ENCODE assay signal across 9 cellular contexts in genomic region chr12:123431951-123432886, GRCh38. TPM values are rescaled to one million over a fixed set of nuclear protein-coding genes. Genes with fewer than 3 reads are reported as not detected.
DNase-seq lines count a peak whose midpoint lies in the region; ATAC-seq, FAIRE-seq and TF ChIP-seq lines count a peak whose summit lies in the region.
"Had no signal": no experiment of that assay in that cellular context is flagged by ENCODE, and none has a peak within 500 bp of the region (broad histone marks: within the 10 kb centered on the region; RNA-seq: fewer than 3 reads in every experiment).

No MANE protein-coding gene starts in this region.

- H3K9me3 Mint-ChIP-seq in activated T-helper 17 cell treated with anti-CD3 and anti-CD28 coated beads, Interleukin-2, amount 50 U/mL, for 72 hours, result no peaks in the 10 kb centered on the region

- no peaks in the 10 kb centered on the region for H3K27me3 Mint-ChIP-seq in activated T-helper 17 cell treated with anti-CD3 and anti-CD28 coated beads, Interleukin-2, amount 50 U/mL, for 72 hours

- H3K9me3 ChIP-seq in HepG2 (ENCODE audit: low read length) (no peaks in the 10 kb centered on the region), aorta (ENCODE audit: control insufficient read depth, low read length) (no peaks in the 10 kb centered on the region)
- H3K9me3 ChIP-seq: sigmoid colon had no signal

- intact Hi-C loops in HepG2 (cut with micrococcal nuclease; ENCODE audit: unreplicated experiment) (no loop called here), aorta (cut with DNase I) (loop anchor here (5.0 kb wide), 1 partner anchor 35 kb away; no protein-coding TSS in a partner anchor)

- peak; percentile 12 for DNase-seq in stimulated activated CD4-positive, alpha-beta T cell treated with anti-CD3 and anti-CD28 coated beads, Interleukin-12 subunit alpha, Interleukin-12 subunit beta, amount 100 ng/mL, for 4 hours
- no peak for DNase-seq in stimulated activated CD4-positive, alpha-beta T cell treated with anti-CD3 and anti-CD28 coated beads, Interleukin-2, amount 100 ng/mL, for 48 hours
- DNase-seq in HepG2 (ENCODE audit: low spot score), result no peak
- no peak for DNase-seq in aorta
- no peak for DNase-seq in HuH-7 (ENCODE audit: low spot score)
- DNase-seq in frontal cortex (ENCODE audit: low spot score in 2 of 2), result no peak
- DNase-seq in midbrain (lab: John Stamatoyannopoulos, UW), result no peak
- DNase-seq: sigmoid colon had no signal

- H3K4me1 Mint-ChIP-seq in activated T-helper 17 cell treated with anti-CD3 and anti-CD28 coated beads, Interleukin-2, amount 50 U/mL, for 72 hours, result peaks cover 29% of the 10 kb centered on the region

- H3K27me3 ChIP-seq in HepG2 (ENCODE audit: control insufficient read depth in 1 of 2, insufficient read depth in 2 of 2, low read length in 2 of 2) (no peaks in the 10 kb centered on the region), aorta (ENCODE audit: control insufficient read depth in 1 of 2, insufficient read depth in 2 of 2, low read length in 1 of 2) (no peaks in the 10 kb centered on the region)
- H3K27me3 ChIP-seq: sigmoid colon had no signal

- POLR2A ChIA-PET in HepG2 (lab: Yijun Ruan, JAX), result no interaction called here

- no peaks in the 10 kb centered on the region for H4K20me1 ChIP-seq in HepG2 (ENCODE audit: insufficient read depth, low read length)

- H3K27ac Mint-ChIP-seq in activated T-helper 17 cell treated with anti-CD3 and anti-CD28 coated beads, Interleukin-2, amount 50 U/mL, for 72 hours, result peak overlapping the region; percentile 93

- FAIRE-seq in HepG2 (lab: Jason Lieb, UNC), result no peak
- FAIRE-seq in frontal cortex (lab: Jason Lieb, UNC), result no peak

- CTCF ChIA-PET in HepG2 (lab: Yijun Ruan, JAX; ENCODE audit: low intra/inter-chr PET ratio, low total read pairs), result no interaction called here

- H3K4me2 ChIP-seq in HepG2 (ENCODE audit: low read depth, low read length), result no peak overlapping the region

- no peak overlapping the region for H3K27ac ChIP-seq in HepG2 (ENCODE audit: extremely low read length, insufficient read depth, low read length)
- peak overlapping the region; percentile 32 to 61 for H3K27ac ChIP-seq in aorta (ENCODE audit: low read depth in 1 of 2, low read length in 2 of 2)

- no peak overlapping the region for H2AFZ ChIP-seq in HepG2 (ENCODE audit: low read length)

- no peak for TF ChIP-seq EP300 in HepG2 (IDR thresholded peaks at IDR 0.05; ENCODE audit: low read depth in 2 of 2, low read length in 2 of 2)
- TF ChIP-seq EP300 in HepG2 (CRISPR knock-in tag; IDR thresholded peaks at IDR 0.05; ENCODE audit: borderline replicate concordance), result no peak

- H3K36me3 ChIP-seq in HepG2 (replicated peaks in 1 of 2; ENCODE audit: control insufficient read depth in 1 of 2, insufficient read depth in 2 of 2, low read length in 2 of 2), result peaks cover 2 to 7% of the 10 kb centered on the region in 2 experiments; a peak in 2 of 5 replicates
- peaks cover 0 to 2% of the 10 kb centered on the region in 2 donors for H3K36me3 ChIP-seq in aorta (ENCODE audit: control insufficient read depth in 1 of 2, insufficient read depth in 2 of 2, low read length in 1 of 2)

- TF ChIP-seq POLR2A in HepG2 (IDR thresholded peaks at IDR 0.05; ENCODE audit: insufficient read depth in 1 of 2, low read depth in 2 of 2, low read length in 2 of 2), result no peak

- H3K4me3 ChIP-seq in HepG2 (replicated peaks in 1 of 3; ENCODE audit: insufficient read depth in 1 of 3, low read depth in 2 of 3, low read length in 3 of 3) (no peak overlapping the region), aorta (ENCODE audit: low read length in 2 of 2) (peak overlapping the region in 1 of 2 donors; percentile 33)
- H3K4me3 ChIP-seq: sigmoid colon had no signal

- WGBS in HepG2 (ENCODE audit: low lambda C conversion rate), result 93% methylated on average over 15 of the region's 15 CpGs
- 46 to 47% methylated on average over 15 of the region's 15 CpGs for WGBS in aorta, 2 donors

- H3K9ac ChIP-seq in HepG2 (ENCODE audit: insufficient read depth, low read depth, low read length), result no peak overlapping the region

- TF ChIP-seq CTCF in HepG2 (CRISPR knock-in tag; IDR thresholded peaks at IDR 0.05), result no peak

- H3K4me1 ChIP-seq in HepG2 (ENCODE audit: insufficient read depth, low read length), result peaks cover 27% of the 10 kb centered on the region
- peaks cover 0 to 4% of the 10 kb centered on the region in 2 donors for H3K4me1 ChIP-seq in aorta (ENCODE audit: control insufficient read depth in 1 of 2, insufficient read depth in 2 of 2, low read length in 2 of 2)

- peak; percentile 37 for ATAC-seq in activated T-helper 17 cell treated with anti-CD3 and anti-CD28 coated beads, Interleukin-2, amount 50 U/mL, for 72 hours (replicated peaks)
- ATAC-seq in HepG2 (no peak), aorta (ENCODE audit: low FRiP score) (no peak)

- H3K79me2 ChIP-seq in HepG2 (ENCODE audit: insufficient read depth, low read length), result peaks cover 8% of the 10 kb centered on the region

- peak overlapping the region; percentile 98 for H3K4me3 Mint-ChIP-seq in activated T-helper 17 cell treated with anti-CD3 and anti-CD28 coated beads, Interleukin-2, amount 50 U/mL, for 72 hours

- BruUV-seq in HepG2 (replicated peaks; lab: Mats Ljungman, UMichigan), result no TSS peak

- TF ChIP-seq RAD21 in HepG2 (CRISPR knock-in tag; IDR thresholded peaks at IDR 0.05), result no peak

- in situ Hi-C loops in HepG2 (cut with HindIII; ENCODE audit: extremely low pct_ligation_motif_present, low pct_unique_long_range_greater_than_20kb), result no loop called here

- H3K36me3 Mint-ChIP-seq in activated T-helper 17 cell treated with anti-CD3 and anti-CD28 coated beads, Interleukin-2, amount 50 U/mL, for 72 hours (ENCODE audit: low read depth), result peaks cover 90% of the 10 kb centered on the region

RNA-seq across cellular contexts. Expression of gene RILPL2, which starts 4.3 kb away (rescaled TPM):
- total RNA-seq in activated T-helper 17 cell treated with anti-CD3 and anti-CD28 coated beads, Interleukin-2, amount 50 U/mL, for 72 hours, result 10 to 100 TPM; 12.3 to 12.6 TPM
- total RNA-seq in HepG2 (2016; rRNA removed; fragmentation: Illumina TruSeq; extraction: Trizol) (8.1 and 9.1 TPM in 2 replicates), aorta (10 to 100 TPM; 12.6 to 13.7 TPM), frontal cortex (0.41 TPM)
- total RNA-seq in HepG2 (2016; cell fraction: cytosol; rRNA removed; fragmentation: Illumina TruSeq; extraction: Trizol; ENCODE audit: low read depth), result 2.4 and 2.8 TPM in 2 replicates
- total RNA-seq in HepG2 (2016; cell fraction: insoluble cytoplasmic fraction; rRNA removed; fragmentation: Illumina TruSeq; extraction: Trizol), result 7.8 and 8.7 TPM in 2 replicates
- 8.4 and 9.7 TPM in 2 replicates for total RNA-seq in HepG2 (2016; cell fraction: membrane; rRNA removed; fragmentation: Illumina TruSeq; extraction: Trizol)
- total RNA-seq in HepG2 (2016; cell fraction: nucleus; rRNA removed; fragmentation: Illumina TruSeq; extraction: Trizol), result 2.3 and 3.4 TPM in 2 replicates
- polyA plus RNA-seq in HepG2 (2011; rRNA removed) (2.5 and 2.7 TPM in 2 replicates), aorta (10 to 100 TPM; 19.4 to 25.3 TPM)
- polyA plus RNA-seq in HepG2 (2011; cell fraction: cytosol; rRNA removed), result 2.2 and 2.3 TPM in 2 replicates
- polyA plus RNA-seq in HepG2 (2011; cell fraction: nucleus; rRNA removed), result 0.81 and 0.84 TPM in 2 replicates
- polyA plus RNA-seq in HepG2 (2012), result 2.4 and 2.8 TPM in 2 replicates
- 3.3 and 3.6 TPM in 2 replicates for polyA plus RNA-seq in HepG2 (2016; cell fraction: cytosol; fragmentation: Illumina TruSeq; extraction: Trizol; ENCODE audit: low read depth)
- polyA plus RNA-seq in HepG2 (2016; cell fraction: insoluble cytoplasmic fraction; fragmentation: Illumina TruSeq; extraction: Trizol; ENCODE audit: low read depth), result 11.4 and 12.2 TPM in 2 replicates
- 9.2 and 9.9 TPM in 2 replicates for polyA plus RNA-seq in HepG2 (2016; cell fraction: membrane; fragmentation: Illumina TruSeq; extraction: Trizol; ENCODE audit: low read depth)
- polyA plus RNA-seq in HepG2 (2016; cell fraction: nucleus; fragmentation: Illumina TruSeq; extraction: Trizol; ENCODE audit: insufficient read depth, low read depth), result 5.3 and 6.0 TPM in 2 replicates
- 1.0 and 1.6 TPM in 2 replicates for polyA minus RNA-seq in HepG2 (2011; rRNA and poly(A)+ RNA removed; ENCODE audit: low replicate concordance)
- 0.88 and 1.4 TPM in 2 replicates for polyA minus RNA-seq in HepG2 (2011; cell fraction: cytosol; rRNA and poly(A)+ RNA removed)
- polyA minus RNA-seq in HepG2 (2011; cell fraction: nucleus; rRNA and poly(A)+ RNA removed), result 0.77 and 0.99 TPM in 2 replicates

RNA-seq across cellular contexts. Expression of gene SNRNP35, which starts 25.7 kb away (rescaled TPM):
- 10 to 100 TPM; 23.5 to 31.4 TPM for total RNA-seq in activated T-helper 17 cell treated with anti-CD3 and anti-CD28 coated beads, Interleukin-2, amount 50 U/mL, for 72 hours
- total RNA-seq in HepG2 (2016; rRNA removed; fragmentation: Illumina TruSeq; extraction: Trizol) (21.9 and 22.6 TPM in 2 replicates), aorta (10 to 100 TPM; 23.3 to 28.3 TPM), frontal cortex (23.2 TPM)
- 7.0 and 8.3 TPM in 2 replicates for total RNA-seq in HepG2 (2016; cell fraction: cytosol; rRNA removed; fragmentation: Illumina TruSeq; extraction: Trizol; ENCODE audit: low read depth)
- total RNA-seq in HepG2 (2016; cell fraction: insoluble cytoplasmic fraction; rRNA removed; fragmentation: Illumina TruSeq; extraction: Trizol), result 18.1 and 21.0 TPM in 2 replicates
- total RNA-seq in HepG2 (2016; cell fraction: membrane; rRNA removed; fragmentation: Illumina TruSeq; extraction: Trizol), result 9.9 and 11.2 TPM in 2 replicates
- 11.3 and 17.7 TPM in 2 replicates for total RNA-seq in HepG2 (2016; cell fraction: nucleus; rRNA removed; fragmentation: Illumina TruSeq; extraction: Trizol)
- polyA plus RNA-seq in HepG2 (2011; rRNA removed) (11.3 and 11.9 TPM in 2 replicates), aorta (10 to 100 TPM; 35.7 to 72.7 TPM)
- 8.2 and 8.4 TPM in 2 replicates for polyA plus RNA-seq in HepG2 (2011; cell fraction: cytosol; rRNA removed)
- polyA plus RNA-seq in HepG2 (2011; cell fraction: nucleus; rRNA removed), result 12.3 and 17.8 TPM in 2 replicates
- polyA plus RNA-seq in HepG2 (2012), result 14.7 and 17.5 TPM in 2 replicates
- 6.3 and 6.7 TPM in 2 replicates for polyA plus RNA-seq in HepG2 (2016; cell fraction: cytosol; fragmentation: Illumina TruSeq; extraction: Trizol; ENCODE audit: low read depth)
- 27.9 and 29.1 TPM in 2 replicates for polyA plus RNA-seq in HepG2 (2016; cell fraction: insoluble cytoplasmic fraction; fragmentation: Illumina TruSeq; extraction: Trizol; ENCODE audit: low read depth)
- 7.2 and 7.8 TPM in 2 replicates for polyA plus RNA-seq in HepG2 (2016; cell fraction: membrane; fragmentation: Illumina TruSeq; extraction: Trizol; ENCODE audit: low read depth)
- 33.3 and 34.6 TPM in 2 replicates for polyA plus RNA-seq in HepG2 (2016; cell fraction: nucleus; fragmentation: Illumina TruSeq; extraction: Trizol; ENCODE audit: insufficient read depth, low read depth)
- 9.0 and 11.4 TPM in 2 replicates for polyA minus RNA-seq in HepG2 (2011; rRNA and poly(A)+ RNA removed; ENCODE audit: low replicate concordance)
- 6.2 and 7.6 TPM in 2 replicates for polyA minus RNA-seq in HepG2 (2011; cell fraction: cytosol; rRNA and poly(A)+ RNA removed)
- polyA minus RNA-seq in HepG2 (2011; cell fraction: nucleus; rRNA and poly(A)+ RNA removed), result 14.2 and 18.2 TPM in 2 replicates

RNA-seq across cellular contexts. Expression of gene KMT5A, which starts 48.3 kb away (rescaled TPM):
- total RNA-seq in activated T-helper 17 cell treated with anti-CD3 and anti-CD28 coated beads, Interleukin-2, amount 50 U/mL, for 72 hours, result 10 to 100 TPM; 48.9 to 67.2 TPM
- total RNA-seq in HepG2 (2016; rRNA removed; fragmentation: Illumina TruSeq; extraction: Trizol) (22.5 and 26.5 TPM in 2 replicates), aorta (10 to 100 TPM; 51.9 to 55.9 TPM), frontal cortex (24.1 TPM)
- total RNA-seq in HepG2 (2016; cell fraction: cytosol; rRNA removed; fragmentation: Illumina TruSeq; extraction: Trizol; ENCODE audit: low read depth), result 13.8 and 16.3 TPM in 2 replicates
- total RNA-seq in HepG2 (2016; cell fraction: insoluble cytoplasmic fraction; rRNA removed; fragmentation: Illumina TruSeq; extraction: Trizol), result 16.0 and 25.9 TPM in 2 replicates
- 31.1 and 32.8 TPM in 2 replicates for total RNA-seq in HepG2 (2016; cell fraction: membrane; rRNA removed; fragmentation: Illumina TruSeq; extraction: Trizol)
- 17.0 and 22.2 TPM in 2 replicates for total RNA-seq in HepG2 (2016; cell fraction: nucleus; rRNA removed; fragmentation: Illumina TruSeq; extraction: Trizol)
- polyA plus RNA-seq in HepG2 (2011; rRNA removed) (12.4 and 14.0 TPM in 2 replicates), aorta (10 to 100 TPM; 23.7 to 58.1 TPM)
- 10.2 and 11.2 TPM in 2 replicates for polyA plus RNA-seq in HepG2 (2011; cell fraction: cytosol; rRNA removed)
- polyA plus RNA-seq in HepG2 (2011; cell fraction: nucleus; rRNA removed), result 22.9 and 26.6 TPM in 2 replicates
- polyA plus RNA-seq in HepG2 (2012), result 13.4 and 18.1 TPM in 2 replicates
- 16.7 and 20.1 TPM in 2 replicates for polyA plus RNA-seq in HepG2 (2016; cell fraction: cytosol; fragmentation: Illumina TruSeq; extraction: Trizol; ENCODE audit: low read depth)
- 22.9 and 33.7 TPM in 2 replicates for polyA plus RNA-seq in HepG2 (2016; cell fraction: insoluble cytoplasmic fraction; fragmentation: Illumina TruSeq; extraction: Trizol; ENCODE audit: low read depth)
- polyA plus RNA-seq in HepG2 (2016; cell fraction: membrane; fragmentation: Illumina TruSeq; extraction: Trizol; ENCODE audit: low read depth), result 35.7 and 39.3 TPM in 2 replicates
- polyA plus RNA-seq in HepG2 (2016; cell fraction: nucleus; fragmentation: Illumina TruSeq; extraction: Trizol; ENCODE audit: insufficient read depth, low read depth), result 49.9 and 50.4 TPM in 2 replicates
- polyA minus RNA-seq in HepG2 (2011; rRNA and poly(A)+ RNA removed; ENCODE audit: low replicate concordance), result 6.8 and 27.9 TPM in 2 replicates
- 7.7 and 7.9 TPM in 2 replicates for polyA minus RNA-seq in HepG2 (2011; cell fraction: cytosol; rRNA and poly(A)+ RNA removed)
- 14.9 and 17.4 TPM in 2 replicates for polyA minus RNA-seq in HepG2 (2011; cell fraction: nucleus; rRNA and poly(A)+ RNA removed)
